In genomic region chr2:27714053-27714452, GRCh38 we compare ENCODE assay signal across 21 cellular contexts. TPM values are rescaled to one million over a fixed set of nuclear protein-coding genes. Genes with fewer than 3 reads are reported as not detected.
A peak's percentile ranks its signal among the peaks of the same experiment; 100 is the strongest.
DNase-seq lines count a peak whose midpoint lies in the region; ATAC-seq, FAIRE-seq and TF ChIP-seq lines count a peak whose summit lies in the region.
"Had no signal": no experiment of that assay in that cellular context is flagged by ENCODE, and none has a peak within 500 bp of the region (broad histone marks: within the 10 kb centered on the region; RNA-seq: fewer than 3 reads in every experiment).

No MANE protein-coding gene starts in this region.

- TF ChIP-seq CTCF in IMR-90 (conservative IDR thresholded peaks at IDR 0.05; ENCODE audit: low read depth, low read length), result no peak
- TF ChIP-seq CTCF in gastroesophageal sphincter (IDR thresholded peaks at IDR 0.05), result no peak
- no peak for TF ChIP-seq CTCF in kidney (IDR thresholded peaks at IDR 0.05; ENCODE audit: borderline replicate concordance, extremely low read depth, insufficient read depth)

- H3K23ac ChIP-seq in IMR-90 (ENCODE audit: low read depth, low read length), result no peak overlapping the region

- H2AK5ac ChIP-seq in IMR-90 (ENCODE audit: low read depth, low read length), result peak overlapping the region; percentile 84; the same call in 1 of the 2 replicates

- in situ Hi-C loops in IMR-90 (cut with MboI; ENCODE audit: low sequenced_read_pairs), result no loop called here

- H3K56ac ChIP-seq in IMR-90 (ENCODE audit: extremely low read depth, insufficient read depth, low read length), result no peak overlapping the region

- no peak overlapping the region for H3K18ac ChIP-seq in IMR-90 (ENCODE audit: low read depth, low read length)

- H3K9me3 ChIP-seq in IMR-90 (ENCODE audit: control insufficient read depth, insufficient read depth, low read length), result no peaks in the 10 kb centered on the region
- H3K9me3 ChIP-seq in gastroesophageal sphincter, result no peaks in the 10 kb centered on the region
- no peaks in the 10 kb centered on the region for H3K9me3 ChIP-seq in skeletal muscle tissue (ENCODE audit: control insufficient read depth in 3 of 3, low read length in 3 of 3)
- no peaks in the 10 kb centered on the region for H3K9me3 ChIP-seq in kidney (ENCODE audit: control insufficient read depth in 1 of 2, low read length in 2 of 2)

- H4K8ac ChIP-seq in IMR-90 (ENCODE audit: low read depth in 2 of 2, low read length in 2 of 2), result peak overlapping the region in 1 of 2 experiments; percentile 85; a peak in 1 of 4 replicates

- H2BK15ac ChIP-seq in IMR-90 (ENCODE audit: low read depth, low read length), result peak overlapping the region; percentile 38; the same call in 1 of the 3 replicates

- H3K14ac ChIP-seq in IMR-90 (replicated peaks; ENCODE audit: low read depth, low read length), result no peak overlapping the region

- H3K4me1 Mint-ChIP-seq in activated naive CD8-positive, alpha-beta T cell treated with anti-CD3 and anti-CD28 coated beads, Interleukin-2, amount 10 ng/mL, durations not matched to agents 7 days and 5 days, result peaks cover 14% of the 10 kb centered on the region
- H3K4me1 Mint-ChIP-seq in activated naive CD8-positive, alpha-beta T cell treated with anti-CD3 and anti-CD28 coated beads for 36 hours, result peaks cover 17% of the 10 kb centered on the region

- peak overlapping the region; percentile 3; the same call in 1 of the 2 replicates for H3K4ac ChIP-seq in IMR-90 (ENCODE audit: low read depth, low read length)

- H3K9me1 ChIP-seq in IMR-90 (ENCODE audit: insufficient read depth, low read length), result 0 out of 2 replicates have a peak, but pooled peaks cover 5% of the 10 kb centered on the region

- no peak for TF ChIP-seq EP300 in gastroesophageal sphincter (IDR thresholded peaks at IDR 0.05)

- H3K4me2 ChIP-seq in IMR-90 (ENCODE audit: low read depth, low read length), result no peak overlapping the region

- BruUV-seq in IMR-90 (replicated peaks; lab: Mats Ljungman, UMichigan), result no TSS peak

- peak overlapping the region; percentile 2; the same call in 1 of the 2 replicates for H2BK20ac ChIP-seq in IMR-90 (ENCODE audit: low read depth, low read length)

- no peak overlapping the region for H2AFZ ChIP-seq in IMR-90 (replicated peaks; ENCODE audit: low read length, poor library complexity)

- no peaks in the 10 kb centered on the region for H3K9me3 Mint-ChIP-seq in activated naive CD8-positive, alpha-beta T cell treated with anti-CD3 and anti-CD28 coated beads, Interleukin-2, amount 10 ng/mL, durations not matched to agents 7 days and 5 days
- H3K9me3 Mint-ChIP-seq in activated naive CD8-positive, alpha-beta T cell treated with anti-CD3 and anti-CD28 coated beads for 36 hours, result no peaks in the 10 kb centered on the region
- H3K9me3 Mint-ChIP-seq: activated naive CD4-positive, alpha-beta T cell treated with anti-CD3 and anti-CD28 coated beads for 36 hours had no signal

- H3K27me3 Mint-ChIP-seq in activated naive CD8-positive, alpha-beta T cell treated with anti-CD3 and anti-CD28 coated beads, Interleukin-2, amount 10 ng/mL, durations not matched to agents 7 days and 5 days, result peaks cover 35% of the 10 kb centered on the region
- peaks cover 13% of the 10 kb centered on the region for H3K27me3 Mint-ChIP-seq in activated naive CD8-positive, alpha-beta T cell treated with anti-CD3 and anti-CD28 coated beads for 36 hours

- H3K36me3 ChIP-seq in IMR-90 (ENCODE audit: control insufficient read depth, insufficient read depth, low read length), result no peaks in the 10 kb centered on the region
- H3K36me3 ChIP-seq in gastroesophageal sphincter, result no peaks in the 10 kb centered on the region
- no peaks in the 10 kb centered on the region for H3K36me3 ChIP-seq in skeletal muscle tissue (ENCODE audit: control insufficient read depth in 3 of 3, insufficient read depth in 3 of 3, low read length in 3 of 3)
- H3K36me3 ChIP-seq in kidney (ENCODE audit: control insufficient read depth in 1 of 2, insufficient read depth in 2 of 2, low read length in 2 of 2), result no peaks in the 10 kb centered on the region

- no peak overlapping the region for H3K4me3 ChIP-seq in IMR-90 (ENCODE audit: insufficient read depth, low read depth, low read length)
- H3K4me3 ChIP-seq in gastroesophageal sphincter, result no peak overlapping the region
- no peak overlapping the region for H3K4me3 ChIP-seq in skeletal muscle tissue (ENCODE audit: low read length in 3 of 3)
- H3K4me3 ChIP-seq in kidney (ENCODE audit: low read length in 2 of 2), result no peak overlapping the region

- H4K91ac ChIP-seq in IMR-90 (ENCODE audit: insufficient read depth, low read depth, low read length), result no peak overlapping the region

- no peak overlapping the region for H4K5ac ChIP-seq in IMR-90 (ENCODE audit: low read depth, low read length)

- no peaks in the 10 kb centered on the region for H4K20me1 ChIP-seq in IMR-90 (ENCODE audit: insufficient read depth, low read length)

- peak overlapping the region; percentile 37; the same call in 1 of the 2 replicates for H2BK120ac ChIP-seq in IMR-90 (ENCODE audit: low read depth, low read length)

- WGBS in IMR-90 (ENCODE audit: extremely low coverage in 2 of 2, insufficient read length in 1 of 2), 2 experiments, result 93% methylated on average over 3 of the region's 8 CpGs; no CpG with 5 or more reads in 1 of the 2 experiments
- WGBS in gastroesophageal sphincter (ENCODE audit: low coverage in 1 of 2), 2 donors, result 60 to 87% methylated on average over 1 to 4 of the region's 8 CpGs

- H3K4me3 Mint-ChIP-seq in activated naive CD8-positive, alpha-beta T cell treated with anti-CD3 and anti-CD28 coated beads, Interleukin-2, amount 10 ng/mL, durations not matched to agents 7 days and 5 days, result peak overlapping the region; percentile 14
- H3K4me3 Mint-ChIP-seq in activated naive CD8-positive, alpha-beta T cell treated with anti-CD3 and anti-CD28 coated beads for 36 hours, result no peak overlapping the region
- H3K4me3 Mint-ChIP-seq: activated CD8-positive, alpha-beta memory T cell treated with anti-CD3 and anti-CD28 coated beads, Interleukin-2, amount 10 ng/mL, durations not matched to agents 7 days and 5 days had no signal

- CTCF ChIA-PET in IMR-90 (lab: Yijun Ruan, JAX), result interaction anchor here (2.0 kb wide), 1 partner anchor 9 kb away, joined by 7 read pairs; no protein-coding TSS in a partner anchor

- ATAC-seq in activated naive CD8-positive, alpha-beta T cell treated with anti-CD3 and anti-CD28 coated beads, Interleukin-2, amount 10 ng/mL, durations not matched to agents 7 days and 5 days (ENCODE audit: low read depth), result no peak
- ATAC-seq in IMR-90 (ENCODE audit: low read depth), result no peak
- no peak for ATAC-seq in gastroesophageal sphincter
- ATAC-seq in GM21786 (IDR thresholded peaks at IDR 0.05; ENCODE audit: unreplicated experiment), result no peak
- ATAC-seq: activated CD8-positive, alpha-beta memory T cell treated with anti-CD3 and anti-CD28 coated beads, Interleukin-2, amount 10 ng/mL, durations not matched to agents 7 days and 5 days; T-helper 17 cell had no signal

- H2BK5ac ChIP-seq in IMR-90 (ENCODE audit: low read depth, low read length, poor library complexity, severe bottlenecking), result no peak overlapping the region

- H3K4me1 ChIP-seq in IMR-90 (ENCODE audit: control insufficient read depth, insufficient read depth, low read length) (peaks cover 5% of the 10 kb centered on the region), gastroesophageal sphincter (peaks cover 0 to 31% (median 0%) of the 10 kb centered on the region in 3 donors), skeletal muscle tissue (ENCODE audit: control insufficient read depth in 3 of 3, insufficient read depth in 3 of 3, low read length in 3 of 3) (peaks cover 17 to 27% (median 24%) of the 10 kb centered on the region in 3 donors), kidney (ENCODE audit: control insufficient read depth in 1 of 2, insufficient read depth in 1 of 2, low read depth in 1 of 2, low read length in 2 of 2) (peaks cover 6% of the 10 kb centered on the region in 2 donors)

- peaks cover 2 to 3% of the 10 kb centered on the region in 2 experiments; a peak in 1 of 4 replicates for H3K79me1 ChIP-seq in IMR-90 (ENCODE audit: low read depth in 1 of 2, low read length in 2 of 2)

- no peak overlapping the region for H2AK9ac ChIP-seq in IMR-90 (replicated peaks; ENCODE audit: low read depth, low read length, poor library complexity)

- intact Hi-C loops in IMR-90 (cut with micrococcal nuclease), result no loop called here
- intact Hi-C loops in kidney (cut with DNase I), result no loop called here

- no peaks in the 10 kb centered on the region for H3K36me3 Mint-ChIP-seq in activated naive CD8-positive, alpha-beta T cell treated with anti-CD3 and anti-CD28 coated beads, Interleukin-2, amount 10 ng/mL, durations not matched to agents 7 days and 5 days
- H3K36me3 Mint-ChIP-seq in activated naive CD8-positive, alpha-beta T cell treated with anti-CD3 and anti-CD28 coated beads for 36 hours, result no peaks in the 10 kb centered on the region
- H3K36me3 Mint-ChIP-seq: activated CD8-positive, alpha-beta memory T cell treated with anti-CD3 and anti-CD28 coated beads, Interleukin-2, amount 10 ng/mL, durations not matched to agents 7 days and 5 days had no signal

- POLR2A ChIA-PET in activated naive CD8-positive, alpha-beta T cell treated with anti-CD3 and anti-CD28 coated beads, Interleukin-2, amount 10 ng/mL, durations not matched to agents 7 days and 5 days (lab: Charles Lee), result no interaction called here
- POLR2A ChIA-PET in IMR-90 (lab: Charles Lee; ENCODE audit: unreplicated experiment), result interaction anchor here (0.7 kb wide), 1 partner anchor 62 kb away, joined by 9 read pairs; no protein-coding TSS in a partner anchor

- dilution Hi-C loops in IMR-90 (cut with HindIII; ENCODE audit: low sequenced_read_pairs, unreplicated experiment), result no loop called here

- TF ChIP-seq POLR2A in IMR-90 (IDR thresholded peaks at IDR 0.05; ENCODE audit: low read depth, low read length), result no peak
- no peak for TF ChIP-seq POLR2A in gastroesophageal sphincter (IDR thresholded peaks at IDR 0.05)

- DNase-seq in activated naive CD8-positive, alpha-beta T cell treated with anti-CD3 and anti-CD28 coated beads, Interleukin-2, amount 10 ng/mL, durations not matched to agents 7 days and 5 days, result no peak
- DNase-seq in activated naive CD8-positive, alpha-beta T cell treated with anti-CD3 and anti-CD28 coated beads for 36 hours, result no peak
- DNase-seq in IMR-90 (no peak), AG08395 (ENCODE audit: low spot score) (no peak), kidney (no peak)
- DNase-seq: activated CD8-positive, alpha-beta memory T cell treated with anti-CD3 and anti-CD28 coated beads, Interleukin-2, amount 10 ng/mL, durations not matched to agents 7 days and 5 days; activated naive CD4-positive, alpha-beta T cell treated with anti-CD3 and anti-CD28 coated beads for 36 hours; effector CD4-positive, alpha-beta T cell; hippocampal formation; midbrain; MM.1S; NCI-H1930; NCI-H510A; SIG-M5; stimulated activated CD4-positive, alpha-beta T cell treated with anti-CD3 and anti-CD28 coated beads, Interleukin-4, amount 100 ng/mL, for 1 hour; T-helper 17 cell had no signal

- H3K27ac ChIP-seq in IMR-90 (ENCODE audit: insufficient read depth, low read length), result no peak overlapping the region
- peak overlapping the region in 3 of 4 donors; percentile 78 to 85 (median 80) for H3K27ac ChIP-seq in gastroesophageal sphincter
- H3K27ac ChIP-seq in skeletal muscle tissue (ENCODE audit: low read depth, low read length), result peak overlapping the region; percentile 97
- no peak overlapping the region for H3K27ac ChIP-seq in kidney (ENCODE audit: low read depth in 2 of 2, low read length in 2 of 2)

- H3K27me3 ChIP-seq in IMR-90 (ENCODE audit: control insufficient read depth, insufficient read depth, low read length) (no peaks in the 10 kb centered on the region), gastroesophageal sphincter (no peaks in the 10 kb centered on the region), skeletal muscle tissue (ENCODE audit: control insufficient read depth in 3 of 3, insufficient read depth in 3 of 3, low read length in 3 of 3) (no peaks in the 10 kb centered on the region)

- no peak for TF ChIP-seq RAD21 in IMR-90 (IDR thresholded peaks at IDR 0.05; ENCODE audit: low read length)

- H3K27ac Mint-ChIP-seq in activated naive CD8-positive, alpha-beta T cell treated with anti-CD3 and anti-CD28 coated beads, Interleukin-2, amount 10 ng/mL, durations not matched to agents 7 days and 5 days, result no peak overlapping the region
- H3K27ac Mint-ChIP-seq in activated naive CD8-positive, alpha-beta T cell treated with anti-CD3 and anti-CD28 coated beads for 36 hours, result no peak overlapping the region
- H3K27ac Mint-ChIP-seq: activated CD8-positive, alpha-beta memory T cell treated with anti-CD3 and anti-CD28 coated beads, Interleukin-2, amount 10 ng/mL, durations not matched to agents 7 days and 5 days; activated naive CD4-positive, alpha-beta T cell treated with anti-CD3 and anti-CD28 coated beads for 36 hours; T-helper 17 cell had no signal

- H3K9ac ChIP-seq in IMR-90 (ENCODE audit: low read depth, low read length) (no peak overlapping the region), skeletal muscle tissue (ENCODE audit: low read depth in 1 of 3, low read length in 3 of 3) (no peak overlapping the region), kidney (ENCODE audit: low read length in 2 of 2) (no peak overlapping the region)

- FAIRE-seq in kidney (lab: Jason Lieb, UNC), result no peak
- FAIRE-seq: GM19239, keratinocyte had no signal

RNA-seq across cellular contexts. Expression of gene SLC4A1AP, which starts 50.4 kb away (rescaled TPM):
- 10 to 100 TPM; 25.1 to 27.4 TPM for total RNA-seq in activated naive CD8-positive, alpha-beta T cell treated with anti-CD3 and anti-CD28 coated beads, Interleukin-2, amount 10 ng/mL, durations not matched to agents 7 days and 5 days
- 10 to 100 TPM; 25.5 to 26.6 TPM for total RNA-seq in activated naive CD8-positive, alpha-beta T cell treated with anti-CD3 and anti-CD28 coated beads for 36 hours
- total RNA-seq in IMR-90 (2012; rRNA removed) (11.7 and 17.8 TPM in 2 replicates), gastroesophageal sphincter (10 to 100 TPM; 18.1 to 23.5 (median 21.4) TPM), skeletal muscle tissue (20.9 TPM), kidney (20.9 TPM)
- polyA plus RNA-seq in IMR-90 (2012; rRNA removed) (13.3 and 13.6 TPM in 2 replicates), kidney (ENCODE audit: insufficient read depth, low read depth, low replicate concordance) (19.1 TPM)
- polyA plus RNA-seq in IMR-90 (2012; cell fraction: cytosol; rRNA removed), result 4.5 and 5.5 TPM in 2 replicates
- polyA plus RNA-seq in IMR-90 (2012; cell fraction: nucleus; rRNA removed; ENCODE audit: low replicate concordance), result 8.7 and 10.3 TPM in 2 replicates

RNA-seq across cellular contexts. Expression of gene SUPT7L, which starts 50.6 kb away (rescaled TPM):
- 10 to 100 TPM; 42.8 to 43.4 TPM for total RNA-seq in activated naive CD8-positive, alpha-beta T cell treated with anti-CD3 and anti-CD28 coated beads, Interleukin-2, amount 10 ng/mL, durations not matched to agents 7 days and 5 days
- 10 to 100 TPM; 26.2 to 26.6 TPM for total RNA-seq in activated naive CD8-positive, alpha-beta T cell treated with anti-CD3 and anti-CD28 coated beads for 36 hours
- total RNA-seq in IMR-90 (2012; rRNA removed) (16.7 and 23.1 TPM in 2 replicates), gastroesophageal sphincter (10 to 100 TPM; 15.1 to 31.9 (median 25.6) TPM), skeletal muscle tissue (16.7 TPM), kidney (29.6 TPM)
- polyA plus RNA-seq in IMR-90 (2012; rRNA removed) (31.3 and 33.4 TPM in 2 replicates), kidney (ENCODE audit: insufficient read depth, low read depth, low replicate concordance) (28.1 TPM)
- 12.7 and 15.6 TPM in 2 replicates for polyA plus RNA-seq in IMR-90 (2012; cell fraction: cytosol; rRNA removed)
- 61.5 and 126 TPM in 2 replicates for polyA plus RNA-seq in IMR-90 (2012; cell fraction: nucleus; rRNA removed; ENCODE audit: low replicate concordance)

RNA-seq across cellular contexts. Expression of gene MRPL33, which starts 57.5 kb away (rescaled TPM):
- 10 to 100 TPM; 47.7 to 50.3 TPM for total RNA-seq in activated naive CD8-positive, alpha-beta T cell treated with anti-CD3 and anti-CD28 coated beads, Interleukin-2, amount 10 ng/mL, durations not matched to agents 7 days and 5 days
- total RNA-seq in activated naive CD8-positive, alpha-beta T cell treated with anti-CD3 and anti-CD28 coated beads for 36 hours, result 10 to 100 TPM; 68.9 to 82.6 TPM
- total RNA-seq in IMR-90 (2012; rRNA removed), result 13.3 and 48.6 TPM in 2 replicates
- 88.0 and 101 TPM in 2 replicates for polyA plus RNA-seq in IMR-90 (2012; rRNA removed)
- 10.5 and 17.0 TPM in 2 replicates for polyA plus RNA-seq in IMR-90 (2012; cell fraction: cytosol; rRNA removed)
- 2.6 and 31.4 TPM in 2 replicates for polyA plus RNA-seq in IMR-90 (2012; cell fraction: nucleus; rRNA removed; ENCODE audit: low replicate concordance)
- 100 to 1,000 TPM; 216 to 448 (median 360) TPM for total RNA-seq in gastroesophageal sphincter
- total RNA-seq in skeletal muscle tissue, result 121 TPM
- total RNA-seq in kidney, result 107 TPM
- polyA plus RNA-seq in kidney (ENCODE audit: insufficient read depth, low read depth, low replicate concordance), result 312 TPM

Comparison
In these comparisons a context has a peak if more than half of its experiments do, and no peak if none do; other contexts are left out.
1. H3K27ac ChIP-seq: peak in gastroesophageal sphincter (3 of 4) and skeletal muscle tissue (single experiment); none in IMR-90 (single experiment) and kidney (0 of 2).